In genomic region chr1:207824691-207825090, GRCh38 we compare ENCODE assay signal across 8 cellular contexts.
DNase-seq lines count a peak whose midpoint lies in the region; ATAC-seq and TF ChIP-seq lines count a peak whose summit lies in the region.

No MANE protein-coding gene starts in this region.

- H3K27me3 ChIP-seq in CD4-positive, alpha-beta memory T cell (ENCODE audit: insufficient read depth, low read length), result no peaks in the 10 kb centered on the region
- H3K27me3 ChIP-seq in parathyroid adenoma (ENCODE audit: control insufficient read depth, insufficient read depth, low read length), result no peaks in the 10 kb centered on the region

- peaks cover 70 to 97% (median 86%) of the 10 kb centered on the region in 4 donors for H3K4me1 Mint-ChIP-seq in CD4-positive, alpha-beta memory T cell
- peaks cover 93 to 96% (median 95%) of the 10 kb centered on the region in 3 donors for H3K4me1 Mint-ChIP-seq in T-cell

- peaks cover 9 to 36% of the 10 kb centered on the region in 2 donors for H3K36me3 Mint-ChIP-seq in CD4-positive, alpha-beta memory T cell
- peaks cover 22% of the 10 kb centered on the region for H3K36me3 Mint-ChIP-seq in T-cell

- no peak overlapping the region for H3K4me3 ChIP-seq in CD4-positive, alpha-beta memory T cell (ENCODE audit: low read length in 2 of 2)
- H3K4me3 ChIP-seq in parathyroid adenoma (ENCODE audit: low read depth, low read length), result peak overlapping the region; percentile 97

- H3K79me2 ChIP-seq in parathyroid adenoma, result peaks cover 43% of the 10 kb centered on the region

- H3K9me3 Mint-ChIP-seq in CD4-positive, alpha-beta memory T cell, result peaks cover 0 to 5% (median under 1%) of the 10 kb centered on the region in 8 donors
- H3K9me3 Mint-ChIP-seq in T-cell, result no peaks in the 10 kb centered on the region

- peak overlapping the region; percentile 86 for H3K27ac ChIP-seq in CD4-positive, alpha-beta memory T cell (ENCODE audit: low read depth, low read length)
- H3K27ac ChIP-seq in epithelial cell of prostate (peak overlapping the region; percentile 82), parathyroid adenoma (peak overlapping the region; percentile 100)

- H3K9ac ChIP-seq in parathyroid adenoma, result no peak overlapping the region

- CTCF ChIA-PET in CD4-positive, alpha-beta memory T cell (lab: Charles Lee; ENCODE audit: partially characterized antibody), result interaction anchor here (1.0 to 15.6 kb wide), 12 partner anchors 9 to 419 kb away, joined by 3 to 494 read pairs (median 10); partner anchors contain the start of gene PLXNA2
- CTCF ChIA-PET in T-cell (lab: Charles Lee), result interaction anchor here (0.6 to 3.4 kb wide), 8 partner anchors 26 to 772 kb away, joined by 4 to 44 read pairs (median 4); partner anchors contain the start of gene PFKFB2 (in 1 of the 2)

- H3K27me3 Mint-ChIP-seq in CD4-positive, alpha-beta memory T cell, result peaks cover 2 to 4% of the 10 kb centered on the region in 2 donors
- peaks cover 2 to 4% of the 10 kb centered on the region in 2 donors for H3K27me3 Mint-ChIP-seq in T-cell

- TF ChIP-seq CTCF in parathyroid adenoma (IDR thresholded peaks at IDR 0.05) (no peak), omental fat pad (IDR thresholded peaks at IDR 0.05) (no peak)

- H3K9me3 ChIP-seq in CD4-positive, alpha-beta memory T cell (ENCODE audit: control insufficient read depth in 1 of 2, low read length in 2 of 2), result no peaks in the 10 kb centered on the region
- no peaks in the 10 kb centered on the region for H3K9me3 ChIP-seq in parathyroid adenoma (ENCODE audit: control insufficient read depth, low read length)

- H3K4me1 ChIP-seq in CD4-positive, alpha-beta memory T cell (ENCODE audit: insufficient read depth, low read length), result peaks cover 93% of the 10 kb centered on the region
- peaks cover 34% of the 10 kb centered on the region for H3K4me1 ChIP-seq in parathyroid adenoma

- DNase-seq in CD4-positive, alpha-beta memory T cell, result no peak
- no peak for DNase-seq in T-cell
- no peak for DNase-seq in epithelial cell of prostate (ENCODE audit: low read depth, low spot score)
- DNase-seq in NCI-H2171 (lab: John Stamatoyannopoulos, UW), result no peak
- no peak for DNase-seq in NCI-H748 treated with DMSO at 0.1 percent for 48 hours (lab: John Stamatoyannopoulos, UW)
- DNase-seq in omental fat pad (ENCODE audit: low spot score), result no peak

- intact Hi-C loops in CD4-positive, alpha-beta memory T cell (cut with micrococcal nuclease), result loop anchor here (10.0 kb wide), 1 partner anchor 420 kb away; the partner anchor contains the start of gene PLXNA2

- peak overlapping the region; percentile 84 to 98 (median 94) for H3K4me3 Mint-ChIP-seq in CD4-positive, alpha-beta memory T cell
- H3K4me3 Mint-ChIP-seq in T-cell, result peak overlapping the region; percentile 92 to 96 (median 93)

- peak overlapping the region; percentile 95 to 100 (median 99) for H3K27ac Mint-ChIP-seq in CD4-positive, alpha-beta memory T cell
- H3K27ac Mint-ChIP-seq in T-cell, result peak overlapping the region; percentile 98 to 99

- H3K4me2 ChIP-seq in parathyroid adenoma (ENCODE audit: low read length), result peak overlapping the region; percentile 59

- POLR2A ChIA-PET in CD4-positive, alpha-beta memory T cell (lab: Charles Lee; ENCODE audit: partially characterized antibody), result interaction anchor here (1.1 to 17.7 kb wide), 14 partner anchors 9 to 503 kb away, joined by 3 to 374 read pairs (median 8); partner anchors contain the start of gene CD55
- POLR2A ChIA-PET in T-cell (lab: Charles Lee), result interaction anchor here (1.4 kb wide), 2 partner anchors 43 to 45 kb away, joined by 3 to 6 read pairs; no protein-coding TSS in a partner anchor

- H3K36me3 ChIP-seq in CD4-positive, alpha-beta memory T cell (ENCODE audit: insufficient read depth, low read length), result no peaks in the 10 kb centered on the region
- H3K36me3 ChIP-seq in parathyroid adenoma (ENCODE audit: control insufficient read depth, insufficient read depth, low read length), result no peaks in the 10 kb centered on the region

- H2AFZ ChIP-seq in parathyroid adenoma, result no peak overlapping the region

- no peak for ATAC-seq in T-cell (replicated peaks in 1 of 4)
- no peak for ATAC-seq in HG02623 (IDR thresholded peaks at IDR 0.05; ENCODE audit: unreplicated experiment)
- no peak for ATAC-seq in omental fat pad (ENCODE audit: low FRiP score)
